8 cellular contexts compared by ENCODE assay signal in the genomic region with DNA sequence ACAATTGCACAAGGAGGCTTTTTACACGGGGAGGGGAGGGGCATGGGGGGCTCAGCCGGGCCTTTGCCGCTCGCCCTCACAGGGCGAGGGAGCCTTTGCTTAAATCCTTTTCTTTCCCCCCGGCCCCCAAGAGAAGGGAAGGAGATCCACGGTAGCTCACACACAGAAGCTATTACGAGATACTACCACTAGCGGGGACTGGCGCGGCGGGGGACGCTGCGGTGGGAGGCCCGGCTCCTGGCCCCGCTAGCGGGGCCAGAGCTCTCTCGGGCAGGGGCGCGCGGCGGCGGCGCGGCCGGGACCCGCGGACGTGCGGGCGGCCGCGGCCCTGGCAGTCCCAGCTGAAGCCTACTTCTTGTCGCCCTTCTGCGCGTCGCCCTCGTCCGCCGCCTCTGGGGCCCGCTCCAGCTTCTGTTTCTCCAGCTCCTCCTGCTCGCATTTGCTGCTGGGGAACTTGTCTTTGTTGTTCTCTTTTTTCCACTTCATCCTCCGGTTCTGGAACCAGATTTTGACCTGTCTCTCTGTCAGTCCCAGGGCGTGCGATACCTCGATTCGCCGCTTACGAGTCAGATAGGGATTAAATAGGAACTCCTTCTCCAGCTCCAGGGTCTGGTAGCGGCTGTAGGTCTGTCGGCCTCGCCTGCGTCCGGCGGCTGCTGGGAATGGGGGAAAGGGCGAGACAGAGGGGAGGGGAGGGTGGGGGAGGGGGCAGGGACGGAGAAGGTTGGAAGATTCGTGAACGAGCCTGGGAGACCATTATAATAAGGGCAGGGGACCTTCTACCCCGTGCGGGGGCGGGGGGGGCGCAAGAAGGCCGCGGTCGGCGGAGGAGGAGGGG. TPM values are rescaled to one million over a fixed set of nuclear protein-coding genes. Genes with fewer than 3 reads are reported as not detected.
DNase-seq lines count a peak whose midpoint lies in the region; ATAC-seq and TF ChIP-seq lines count a peak whose summit lies in the region.

No MANE protein-coding gene starts in this region.

- peak overlapping the region; percentile 72 for H3K4me3 Mint-ChIP-seq in activated T-helper 2 cell treated with anti-CD3 and anti-CD28 coated beads, Interferon-gamma antibody, Interleukin-2, Interleukin-4, amounts not matched to agents 10 μg/mL and 5 μg/mL and 100 μg/mL, durations not matched to agents 14 hours and 24 hours and 36 hours (ENCODE audit: low read depth)

- peak overlapping the region; percentile 20 for H2AFZ ChIP-seq in hepatocyte

- no peaks in the 10 kb centered on the region for H3K36me3 ChIP-seq in hepatocyte (replicated peaks; ENCODE audit: insufficient read depth, low read depth)

- H4K20me1 ChIP-seq in hepatocyte (ENCODE audit: insufficient read depth, poor library complexity, severe bottlenecking) = no peaks in the 10 kb centered on the region

- H3K4me1 Mint-ChIP-seq in activated T-helper 2 cell treated with anti-CD3 and anti-CD28 coated beads, Interferon-gamma antibody, Interleukin-2, Interleukin-4, amounts not matched to agents 10 μg/mL and 5 μg/mL and 100 μg/mL, durations not matched to agents 14 hours and 24 hours and 36 hours (ENCODE audit: low read depth) = peaks cover 36% of the 10 kb centered on the region

- no peak for ATAC-seq in GM21528 (IDR thresholded peaks at IDR 0.05; ENCODE audit: low FRiP score, unreplicated experiment)

- H3K9me3 ChIP-seq in hepatocyte (ENCODE audit: low read depth) = no peaks in the 10 kb centered on the region

- H3K4me1 ChIP-seq in hepatocyte (ENCODE audit: insufficient read depth) = no peaks in the 10 kb centered on the region

- peak overlapping the region; percentile 77 for H3K27ac ChIP-seq in hepatocyte

- H3K9me3 Mint-ChIP-seq in activated T-helper 2 cell treated with anti-CD3 and anti-CD28 coated beads, Interferon-gamma antibody, Interleukin-2, Interleukin-4, amounts not matched to agents 10 μg/mL and 5 μg/mL and 100 μg/mL, durations not matched to agents 14 hours and 24 hours and 36 hours = no peaks in the 10 kb centered on the region

- DNase-seq in NOMO-1 (lab: John Stamatoyannopoulos, UW; ENCODE audit: unreplicated experiment in 2 of 2) = peak; percentile 43 to 45
- DNase-seq in NOMO-1 treated with dmso at 0.1 percent for 144 hours (lab: John Stamatoyannopoulos, UW; ENCODE audit: unreplicated experiment) = no peak
- peak; percentile 41 to 52 for DNase-seq in NCI-H1930 (lab: John Stamatoyannopoulos, UW)
- DNase-seq in activated T-helper 2 cell treated with anti-CD3 and anti-CD28 coated beads, Interferon-gamma antibody, Interleukin-2, Interleukin-4, amounts not matched to agents 10 μg/mL and 5 μg/mL and 100 μg/mL, durations not matched to agents 14 hours and 24 hours and 36 hours (ENCODE audit: low spot score) = no peak
- peak; percentile 61 for DNase-seq in hepatocyte (ENCODE audit: low spot score)
- DNase-seq in stimulated activated CD4-positive, alpha-beta T cell treated with anti-CD3 and anti-CD28 coated beads, Interleukin-1b, Interleukin-23, amount 100 ng/mL, for 48 hours = peak; percentile 37
- DNase-seq in amniotic stem cell (lab: John Stamatoyannopoulos, UW) = no peak

- peak overlapping the region; percentile 1 for H3K4me3 ChIP-seq in hepatocyte

- H3K36me3 Mint-ChIP-seq in activated T-helper 2 cell treated with anti-CD3 and anti-CD28 coated beads, Interferon-gamma antibody, Interleukin-2, Interleukin-4, amounts not matched to agents 10 μg/mL and 5 μg/mL and 100 μg/mL, durations not matched to agents 14 hours and 24 hours and 36 hours (ENCODE audit: low read depth) = no peaks in the 10 kb centered on the region

- H3K27me3 ChIP-seq in hepatocyte = peaks cover 96% of the 10 kb centered on the region

- peak overlapping the region; percentile 78 for H3K4me2 ChIP-seq in hepatocyte

- H3K27me3 Mint-ChIP-seq in activated T-helper 2 cell treated with anti-CD3 and anti-CD28 coated beads, Interferon-gamma antibody, Interleukin-2, Interleukin-4, amounts not matched to agents 10 μg/mL and 5 μg/mL and 100 μg/mL, durations not matched to agents 14 hours and 24 hours and 36 hours (ENCODE audit: low read depth) = peaks cover 81% of the 10 kb centered on the region

- H3K79me2 ChIP-seq in hepatocyte = no peaks in the 10 kb centered on the region

- intact Hi-C loops in activated T-helper 2 cell treated with anti-CD3 and anti-CD28 coated beads, Interferon-gamma antibody, Interleukin-2, Interleukin-4, amounts not matched to agents 10 μg/mL and 5 μg/mL and 100 μg/mL, durations not matched to agents 14 hours and 24 hours and 36 hours (cut with micrococcal nuclease) = loop anchor here (1.0 to 10.0 kb wide), 6 partner anchors 15 to 1352 kb away; partner anchors contain the start of genes DLX4 and IGF2BP1

- TF ChIP-seq CTCF in hepatocyte (IDR thresholded peaks at IDR 0.05; ENCODE audit: poor library complexity) = no peak

- H3K27ac Mint-ChIP-seq in activated T-helper 2 cell treated with anti-CD3 and anti-CD28 coated beads, Interferon-gamma antibody, Interleukin-2, Interleukin-4, amounts not matched to agents 10 μg/mL and 5 μg/mL and 100 μg/mL, durations not matched to agents 14 hours and 24 hours and 36 hours = peak overlapping the region; percentile 72

- H3K9me2 ChIP-seq in hepatocyte (replicated peaks; ENCODE audit: insufficient read depth) = no peaks in the 10 kb centered on the region

- WGBS in hepatocyte (ENCODE audit: low lambda C conversion rate, missing lambda C conversion rate) = 2% methylated on average over 60 of the region's 67 CpGs

RNA-seq across cellular contexts. Expression of gene HOXB8, which starts 2.0 kb away (rescaled TPM):
- total RNA-seq in activated T-helper 2 cell treated with anti-CD3 and anti-CD28 coated beads, Interferon-gamma antibody, Interleukin-2, Interleukin-4, amounts not matched to agents 10 μg/mL and 5 μg/mL and 100 μg/mL, durations not matched to agents 14 hours and 24 hours and 36 hours = not detected in 2 replicates
- 0.57 and 1.6 TPM in 2 replicates for total RNA-seq in hepatocyte
- 0.31 and 1.3 TPM in 2 replicates for polyA plus RNA-seq in hepatocyte

RNA-seq across cellular contexts. Expression of gene HOXB7, which starts 2.3 kb away (rescaled TPM):
- total RNA-seq in activated T-helper 2 cell treated with anti-CD3 and anti-CD28 coated beads, Interferon-gamma antibody, Interleukin-2, Interleukin-4, amounts not matched to agents 10 μg/mL and 5 μg/mL and 100 μg/mL, durations not matched to agents 14 hours and 24 hours and 36 hours = 0.39 and 0.64 TPM in 2 replicates
- 4.1 and 6.7 TPM in 2 replicates for total RNA-seq in hepatocyte
- polyA plus RNA-seq in hepatocyte = 13.7 and 15.9 TPM in 2 replicates

RNA-seq across cellular contexts. Expression of gene HOXB6, which starts 8.3 kb away (rescaled TPM):
- total RNA-seq in activated T-helper 2 cell treated with anti-CD3 and anti-CD28 coated beads, Interferon-gamma antibody, Interleukin-2, Interleukin-4, amounts not matched to agents 10 μg/mL and 5 μg/mL and 100 μg/mL, durations not matched to agents 14 hours and 24 hours and 36 hours = 0.52 and 0.62 TPM in 2 replicates
- 4.1 and 4.8 TPM in 2 replicates for total RNA-seq in hepatocyte
- 7.7 and 12.9 TPM in 2 replicates for polyA plus RNA-seq in hepatocyte

RNA-seq across cellular contexts. Expression of gene HOXB9, which starts 13.1 kb away (rescaled TPM):
- 0.16 TPM in 2 replicates for total RNA-seq in activated T-helper 2 cell treated with anti-CD3 and anti-CD28 coated beads, Interferon-gamma antibody, Interleukin-2, Interleukin-4, amounts not matched to agents 10 μg/mL and 5 μg/mL and 100 μg/mL, durations not matched to agents 14 hours and 24 hours and 36 hours
- total RNA-seq in hepatocyte = 1.5 and 2.1 TPM in 2 replicates
- 0.73 and 2.5 TPM in 2 replicates for polyA plus RNA-seq in hepatocyte

RNA-seq across cellular contexts. Expression of gene HOXB5, which starts 19.5 kb away (rescaled TPM):
- not detected in 2 replicates for total RNA-seq in activated T-helper 2 cell treated with anti-CD3 and anti-CD28 coated beads, Interferon-gamma antibody, Interleukin-2, Interleukin-4, amounts not matched to agents 10 μg/mL and 5 μg/mL and 100 μg/mL, durations not matched to agents 14 hours and 24 hours and 36 hours
- total RNA-seq in hepatocyte = 0.27 and 0.36 TPM in 2 replicates
- polyA plus RNA-seq in hepatocyte = 3.3 and 4.4 TPM in 2 replicates

Comparison
In these comparisons a context has a peak if more than half of its experiments do, and no peak if none do; other contexts are left out.
1. DNase-seq: peak in NOMO-1 (2 of 2), NCI-H1930 (2 of 2), hepatocyte (single experiment) and stimulated activated CD4-positive, alpha-beta T cell treated with anti-CD3 and anti-CD28 coated beads, Interleukin-1b, Interleukin-23, amount 100 ng/mL, for 48 hours (single experiment); none in NOMO-1 treated with dmso at 0.1 percent for 144 hours (single experiment), activated T-helper 2 cell treated with anti-CD3 and anti-CD28 coated beads, Interferon-gamma antibody, Interleukin-2, Interleukin-4, amounts not matched to agents 10 μg/mL and 5 μg/mL and 100 μg/mL, durations not matched to agents 14 hours and 24 hours and 36 hours (single experiment) and amniotic stem cell (single experiment).